In the genomic region with DNA sequence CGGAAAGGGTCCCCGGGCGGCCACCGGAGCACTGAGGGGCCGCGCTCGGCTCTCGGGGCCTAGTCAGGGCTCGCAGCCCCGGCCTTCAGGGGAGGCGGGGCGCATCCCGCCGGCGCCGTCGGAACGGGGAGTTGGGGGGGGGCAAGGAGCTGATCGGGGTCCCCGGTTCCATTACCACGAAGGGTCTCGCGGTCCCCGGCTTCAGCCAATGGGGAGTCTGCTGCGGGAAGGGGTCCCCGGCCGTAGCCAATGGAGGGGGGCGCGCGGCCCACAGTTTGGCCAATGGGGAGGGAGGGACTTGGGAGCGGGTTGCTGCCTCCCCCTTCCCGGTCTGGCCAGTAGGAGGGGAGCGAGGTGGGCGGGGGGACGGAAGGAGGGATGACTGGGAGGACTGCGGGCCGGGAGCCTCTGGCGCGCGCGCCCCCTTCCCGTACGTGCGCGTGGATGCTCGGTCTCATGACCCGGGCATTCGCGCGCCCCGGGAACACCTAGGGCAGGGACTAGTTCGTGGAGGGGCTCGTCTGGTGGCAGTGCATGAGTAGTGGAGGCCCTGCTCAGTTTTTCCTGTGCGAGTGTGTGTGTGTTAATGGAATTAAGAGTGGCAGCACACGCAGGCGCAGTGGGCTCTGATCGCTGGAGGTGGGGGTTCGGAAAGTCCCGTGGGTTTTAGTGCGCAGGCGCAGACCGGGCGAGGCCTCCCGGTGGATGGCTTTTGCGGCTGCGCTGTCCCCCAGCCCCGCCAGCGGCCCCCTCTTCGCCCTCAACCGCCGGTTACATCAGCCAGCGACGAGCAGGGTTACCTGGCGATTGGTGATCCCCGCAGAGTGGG, we compare ENCODE assay signal across 8 cellular contexts. TPM values are rescaled to one million over a fixed set of nuclear protein-coding genes. Genes with fewer than 3 reads are reported as not detected.
DNase-seq lines count a peak whose midpoint lies in the region; ATAC-seq, FAIRE-seq and TF ChIP-seq lines count a peak whose summit lies in the region.

No MANE protein-coding gene starts in this region.

- 0% methylated on average over 60 of the region's 75 CpGs for WGBS in mesenchymal stem cell

- H3K9me3 Mint-ChIP-seq in Caco-2 (ENCODE audit: unreplicated experiment): no peaks in the 10 kb centered on the region

- peaks cover 87% of the 10 kb centered on the region for H3K36me3 Mint-ChIP-seq in Caco-2 (ENCODE audit: insufficient read depth, unreplicated experiment)

- H3K27me3 ChIP-seq in Caco-2 (replicated peaks; ENCODE audit: control insufficient read depth, insufficient read depth, low read length) (no peaks in the 10 kb centered on the region), mesenchymal stem cell (ENCODE audit: control insufficient read depth in 1 of 2, insufficient read depth in 1 of 2, low read length in 2 of 2) (no peaks in the 10 kb centered on the region)
- no peaks in the 10 kb centered on the region for H3K27me3 ChIP-seq in effector memory CD4-positive, alpha-beta T cell (replicated peaks; ENCODE audit: control insufficient read depth, insufficient read depth, low read length, poor library complexity, severe bottlenecking)

- ATAC-seq in GM21381 (IDR thresholded peaks at IDR 0.05; ENCODE audit: unreplicated experiment): peak; percentile 56

- H2AFZ ChIP-seq in mesenchymal stem cell (ENCODE audit: low read depth, low read length): no peak overlapping the region

- H3K9me3 ChIP-seq in Caco-2: no peaks in the 10 kb centered on the region
- H3K9me3 ChIP-seq in effector memory CD4-positive, alpha-beta T cell (ENCODE audit: control insufficient read depth, low read length): no peaks in the 10 kb centered on the region
- H3K9me3 ChIP-seq in mesenchymal stem cell (ENCODE audit: control insufficient read depth, low read length): no peaks in the 10 kb centered on the region

- no TSS peak for BruUV-seq in Caco-2 (replicated peaks; lab: Mats Ljungman, UMichigan)

- H4K91ac ChIP-seq in mesenchymal stem cell (ENCODE audit: low read length): peak overlapping the region; percentile 97

- no peak overlapping the region for H2BK12ac ChIP-seq in mesenchymal stem cell (ENCODE audit: low read length in 2 of 2)

- CTCF ChIA-PET in Caco-2 (lab: Charles Lee): no interaction called here

- no peaks in the 10 kb centered on the region for H3K27me3 Mint-ChIP-seq in Caco-2 (ENCODE audit: insufficient read depth, unreplicated experiment)

- H3K4ac ChIP-seq in mesenchymal stem cell (ENCODE audit: low read depth in 1 of 2, low read length in 2 of 2): peak overlapping the region; percentile 88 to 100

- DNase-seq in Caco-2 (peak; percentile 97 to 98), HTR-8/SVneo (ENCODE audit: insufficient read length, low spot score) (peak; percentile 94), NOMO-1 (lab: John Stamatoyannopoulos, UW; ENCODE audit: unreplicated experiment in 2 of 2) (peak; percentile 95 to 98), mesenchymal stem cell (peak; percentile 99)
- peak; percentile 88 to 95 (median 90) for DNase-seq in activated CD8-positive, alpha-beta memory T cell treated with anti-CD3 and anti-CD28 coated beads for 48 hours (ENCODE audit: low read depth in 2 of 3, low spot score in 2 of 3)
- DNase-seq in effector memory CD4-positive, alpha-beta T cell: peak; percentile 93 to 97 (median 96)
- DNase-seq in stimulated activated CD8-positive, alpha-beta memory T cell treated with anti-CD3 and anti-CD28 coated beads, Interleukin-12 subunit alpha, Interleukin-12 subunit beta, amount 100 ng/mL, for 1 hour (ENCODE audit: low read depth): peak; percentile 95

- peak overlapping the region; percentile 58 for H3K4me2 ChIP-seq in mesenchymal stem cell (ENCODE audit: low read length, poor library complexity, severe bottlenecking)

- TF ChIP-seq CTCF in Caco-2 (IDR thresholded peaks at IDR 0.05; ENCODE audit: insufficient read depth in 1 of 2, low read depth in 1 of 2, low read length in 1 of 2, severe bottlenecking in 1 of 2, unreplicated experiment in 1 of 2): peak in 1 of 2 experiments; percentile 28

- H3K9ac ChIP-seq in mesenchymal stem cell (ENCODE audit: low read length): peak overlapping the region; percentile 96

- H2BK120ac ChIP-seq in mesenchymal stem cell (ENCODE audit: low read depth, low read length): peak overlapping the region; percentile 99

- no peaks in the 10 kb centered on the region; the same call in 1 of the 2 replicates for H3K4me1 ChIP-seq in Caco-2
- peaks cover 17% of the 10 kb centered on the region for H3K4me1 ChIP-seq in effector memory CD4-positive, alpha-beta T cell (ENCODE audit: control insufficient read depth, insufficient read depth, low read length, poor library complexity, severe bottlenecking)
- H3K4me1 ChIP-seq in mesenchymal stem cell (ENCODE audit: control insufficient read depth, insufficient read depth, low read depth, low read length): peaks cover 6% of the 10 kb centered on the region

- peak overlapping the region; percentile 77 for H2BK15ac ChIP-seq in mesenchymal stem cell (ENCODE audit: low read depth, poor library complexity, severe bottlenecking)

- H2BK5ac ChIP-seq in mesenchymal stem cell (ENCODE audit: low read depth, low read length, poor library complexity, severe bottlenecking): peak overlapping the region; percentile 81

- peaks cover 14% of the 10 kb centered on the region for H3K79me1 ChIP-seq in mesenchymal stem cell (replicated peaks; ENCODE audit: low read length, poor library complexity, severe bottlenecking)

- peak overlapping the region; percentile 99 for H3K27ac ChIP-seq in effector memory CD4-positive, alpha-beta T cell (ENCODE audit: insufficient read depth, low read length, poor library complexity, severe bottlenecking)
- peak overlapping the region; percentile 97 for H3K27ac ChIP-seq in mesenchymal stem cell (ENCODE audit: low read length, poor library complexity, severe bottlenecking)

- H2AK5ac ChIP-seq in mesenchymal stem cell (ENCODE audit: low read length, severe bottlenecking): no peak overlapping the region

- peak overlapping the region; percentile 100 for H3K27ac Mint-ChIP-seq in Caco-2 (ENCODE audit: unreplicated experiment)

- intact Hi-C loops in Caco-2 (cut with micrococcal nuclease; ENCODE audit: unreplicated experiment): no loop called here

- H3K23ac ChIP-seq in mesenchymal stem cell (ENCODE audit: low read length in 2 of 2): peak overlapping the region in 1 of 2 experiments; percentile 97

- H3K36me3 ChIP-seq in Caco-2 (ENCODE audit: control insufficient read depth, insufficient read depth, low read length) (peaks cover 4% of the 10 kb centered on the region), mesenchymal stem cell (ENCODE audit: control insufficient read depth in 1 of 2, insufficient read depth in 2 of 2, low read depth in 1 of 2, low read length in 2 of 2) (peaks cover 36 to 51% of the 10 kb centered on the region in 2 experiments)
- peaks cover 33% of the 10 kb centered on the region for H3K36me3 ChIP-seq in effector memory CD4-positive, alpha-beta T cell (ENCODE audit: control insufficient read depth, insufficient read depth, low read length)

- POLR2A ChIA-PET in Caco-2 (lab: Charles Lee): interaction anchor here (0.6 to 1.0 kb wide), 3 partner anchors 22 to 1075 kb away, joined by 3 to 6 read pairs (median 3); a partner anchor contains a TSS

- H3K4me1 Mint-ChIP-seq in Caco-2 (ENCODE audit: low read depth, unreplicated experiment): peaks cover 14% of the 10 kb centered on the region

- H3K4me3 Mint-ChIP-seq in Caco-2 (ENCODE audit: unreplicated experiment): peak overlapping the region; percentile 100

- peak overlapping the region; percentile 86 for H4K8ac ChIP-seq in mesenchymal stem cell (ENCODE audit: low read length)

- H3K18ac ChIP-seq in mesenchymal stem cell (ENCODE audit: low read depth in 1 of 2, low read length in 2 of 2): peak overlapping the region; percentile 95 to 99

- peak overlapping the region; percentile 93 for H3K4me3 ChIP-seq in Caco-2 (ENCODE audit: low read depth, low read length)
- peak overlapping the region; percentile 96 for H3K4me3 ChIP-seq in effector memory CD4-positive, alpha-beta T cell (ENCODE audit: insufficient read depth, low read depth, low read length, poor library complexity, severe bottlenecking)
- peak overlapping the region; percentile 88 to 95 for H3K4me3 ChIP-seq in mesenchymal stem cell (ENCODE audit: insufficient read depth in 1 of 2, low read depth in 1 of 2, low read length in 2 of 2)

- FAIRE-seq in HTR-8/SVneo (lab: Jason Lieb, UNC): no peak

- H3K14ac ChIP-seq in mesenchymal stem cell (ENCODE audit: low read length in 2 of 2): peak overlapping the region; percentile 95 to 99

RNA-seq across cellular contexts. Expression of a gene that starts 1.1 kb away (rescaled TPM):
- total RNA-seq in Caco-2 (2022): 329 and 352 TPM in 2 replicates
- polyA plus RNA-seq in mesenchymal stem cell (2013, experiment 1 of 2): 139 TPM
- 131 TPM for polyA plus RNA-seq in mesenchymal stem cell (2013, experiment 2 of 2)

RNA-seq across cellular contexts. Expression of a gene that starts 22.2 kb away (rescaled TPM):
- total RNA-seq in Caco-2 (2022): 207 and 234 TPM in 2 replicates
- polyA plus RNA-seq in mesenchymal stem cell (2013, experiment 1 of 2): 102 TPM
- 104 TPM for polyA plus RNA-seq in mesenchymal stem cell (2013, experiment 2 of 2)

RNA-seq across cellular contexts. Expression of a gene that starts 39.7 kb away (rescaled TPM):
- 37.0 and 46.4 TPM in 2 replicates for total RNA-seq in Caco-2 (2022)
- 29.1 TPM for polyA plus RNA-seq in mesenchymal stem cell (2013, experiment 1 of 2)
- polyA plus RNA-seq in mesenchymal stem cell (2013, experiment 2 of 2): 28.9 TPM

RNA-seq across cellular contexts. Expression of a gene that starts 54.4 kb away (rescaled TPM):
- total RNA-seq in Caco-2 (2022): 2.3 and 2.6 TPM in 2 replicates
- 0.54 TPM for polyA plus RNA-seq in mesenchymal stem cell (2013, experiment 1 of 2)
- polyA plus RNA-seq in mesenchymal stem cell (2013, experiment 2 of 2): 0.42 TPM

Comparison
In these comparisons a context has a peak if more than half of its experiments do, and no peak if none do; other contexts are left out.
1. Peak in every context shown above with its lines: DNase-seq, ATAC-seq, H3K4me3 ChIP-seq and H3K27ac ChIP-seq.